Comparison of ENCODE assay signal across 13 cellular contexts in genomic region chr11:44823006-44823405, GRCh38.
A peak's percentile ranks its signal among the peaks of the same experiment; 100 is the strongest.
DNase-seq lines count a peak whose midpoint lies in the region; ATAC-seq and TF ChIP-seq lines count a peak whose summit lies in the region.
"Had no signal": no experiment of that assay in that cellular context is flagged by ENCODE, and none has a peak within 500 bp of the region (broad histone marks: within the 10 kb centered on the region; RNA-seq: fewer than 3 reads in every experiment).

No MANE protein-coding gene starts in this region.

- TF ChIP-seq POLR2A in gastroesophageal sphincter (IDR thresholded peaks at IDR 0.05) = no peak

- no peak overlapping the region for H2BK120ac ChIP-seq in H9 (ENCODE audit: low read depth, low read length, poor library complexity, severe bottlenecking)

- H3K27me3 ChIP-seq in DND-41 (ENCODE audit: insufficient read depth, low read length, poor library complexity) (peaks cover 3% of the 10 kb centered on the region), H9 (ENCODE audit: insufficient read depth, low read length) (no peaks in the 10 kb centered on the region), gastroesophageal sphincter (no peaks in the 10 kb centered on the region)

- no peak overlapping the region for H4K5ac ChIP-seq in H9 (ENCODE audit: insufficient read length, low read depth, low read length)

- H3K9ac ChIP-seq in DND-41 (ENCODE audit: low read depth, low read length) = no peak overlapping the region
- H3K9ac ChIP-seq in H9 (ENCODE audit: extremely low read depth, insufficient read length, low read length) = no peak overlapping the region

- H3K36me3 Mint-ChIP-seq in H9 (ENCODE audit: insufficient read depth in 1 of 3, low read depth in 3 of 3) = peaks cover 3 to 7% (median 5%) of the 10 kb centered on the region in 3 experiments; a peak in 3 of 7 replicates

- H4K8ac ChIP-seq in H9 (replicated peaks; ENCODE audit: insufficient read length, low read depth, low read length) = no peak overlapping the region

- H3K4me2 ChIP-seq in DND-41 (ENCODE audit: insufficient read depth, low read length) (no peak overlapping the region), H9 (ENCODE audit: insufficient read depth, insufficient read length, low read length) (no peak overlapping the region)

- no peak overlapping the region for H2AK5ac ChIP-seq in H9 (ENCODE audit: insufficient read length, low read length)

- H3K27ac ChIP-seq in DND-41 (ENCODE audit: low read length) = no peak overlapping the region
- no peak overlapping the region for H3K27ac ChIP-seq in H9 (ENCODE audit: insufficient read length, low read depth, low read length)
- H3K27ac ChIP-seq in mesodermal cell (ENCODE audit: low read depth, low read length, severe bottlenecking) = peak overlapping the region; percentile 89
- peak overlapping the region in 2 of 4 donors; percentile 7 to 81 for H3K27ac ChIP-seq in gastroesophageal sphincter
- H3K27ac ChIP-seq: SK-N-MC had no signal

- H3K4me3 Mint-ChIP-seq in H9 = no peak overlapping the region
- H3K4me3 Mint-ChIP-seq: brain had no signal

- H2BK12ac ChIP-seq in H9 (ENCODE audit: insufficient read length, low read depth, low read length) = no peak overlapping the region

- H3K14ac ChIP-seq in H9 (ENCODE audit: insufficient read depth, low read length) = no peak overlapping the region

- no CpG with 5 or more reads among the region's 9 CpGs for WGBS in H9 (ENCODE audit: extremely low coverage, insufficient read length, low lambda C conversion rate)
- 71 to 74% methylated on average over 8 of the region's 9 CpGs for WGBS in mesodermal cell (ENCODE audit: insufficient coverage in 2 of 2), 2 experiments
- WGBS in gastroesophageal sphincter (ENCODE audit: low coverage in 1 of 2), 2 donors = 94% methylated on average over 6 of the region's 9 CpGs; no CpG with 5 or more reads in 1 of the 2 donors

- no peak overlapping the region for H3K4ac ChIP-seq in H9 (ENCODE audit: low read depth, low read length)

- H3K79me2 ChIP-seq in DND-41 (ENCODE audit: insufficient read depth, low read length) (no peaks in the 10 kb centered on the region), H9 (ENCODE audit: insufficient read depth, low read length) (no peaks in the 10 kb centered on the region)

- peaks cover 45% of the 10 kb centered on the region for H3K27me3 Mint-ChIP-seq in H9 (ENCODE audit: low read depth)

- TF ChIP-seq CTCF in DND-41 (IDR thresholded peaks at IDR 0.05; ENCODE audit: borderline replicate concordance, extremely low read depth, low read length, poor library complexity, severe bottlenecking) (peak; percentile 19), H9 (conservative IDR thresholded peaks at IDR 0.05) (peak; percentile 60), astrocyte of the spinal cord (IDR thresholded peaks at IDR 0.05; ENCODE audit: low read depth, low read length) (peak; percentile 36), gastroesophageal sphincter (IDR thresholded peaks at IDR 0.05) (peak in 2 of 4 experiments; percentile 34 to 45)

- H3K23me2 ChIP-seq in H9 (ENCODE audit: insufficient read length, low read depth, low read length, poor library complexity, severe bottlenecking) = no peaks in the 10 kb centered on the region

- H3K9me3 ChIP-seq in DND-41 (ENCODE audit: insufficient read depth, low read length, severe bottlenecking) (peaks cover 4% of the 10 kb centered on the region), H9 (ENCODE audit: control insufficient read depth, low read depth, low read length) (no peaks in the 10 kb centered on the region), mesodermal cell (ENCODE audit: control insufficient read depth, low read length) (no peaks in the 10 kb centered on the region), gastroesophageal sphincter (no peaks in the 10 kb centered on the region)

- no peak for ATAC-seq in DND-41 (ENCODE audit: insufficient read depth, low read depth)
- no peak for ATAC-seq in GM21423 (IDR thresholded peaks at IDR 0.05; ENCODE audit: unreplicated experiment)
- ATAC-seq in HG03095 (IDR thresholded peaks at IDR 0.05; ENCODE audit: unreplicated experiment) = no peak
- ATAC-seq in gastroesophageal sphincter = no peak

- no peak overlapping the region for H2BK5ac ChIP-seq in H9 (ENCODE audit: insufficient read length, low read length)

- no peak for TF ChIP-seq EP300 in gastroesophageal sphincter (IDR thresholded peaks at IDR 0.05)

- no peaks in the 10 kb centered on the region for H3K4me1 ChIP-seq in DND-41 (ENCODE audit: insufficient read depth, low read length)
- peaks cover 12% of the 10 kb centered on the region; the same call in 1 of the 2 replicates for H3K4me1 ChIP-seq in H9 (ENCODE audit: insufficient read depth, low read length)
- H3K4me1 ChIP-seq in mesodermal cell (ENCODE audit: control insufficient read depth, insufficient read depth, low read length, poor library complexity, severe bottlenecking) = peaks cover 22% of the 10 kb centered on the region
- H3K4me1 ChIP-seq in gastroesophageal sphincter = peaks cover 5 to 84% (median 20%) of the 10 kb centered on the region in 3 donors

- peaks cover 37 to 41% of the 10 kb centered on the region in 2 experiments for H3K4me1 Mint-ChIP-seq in H9

- no peak overlapping the region for H2BK15ac ChIP-seq in H9 (ENCODE audit: low read depth, low read length)

- H2BK20ac ChIP-seq in H9 (ENCODE audit: low read depth, low read length, poor library complexity, severe bottlenecking) = no peak overlapping the region

- H3K56ac ChIP-seq in H9 (ENCODE audit: insufficient read length, low read depth, low read length) = no peak overlapping the region

- no peak overlapping the region for H2AFZ ChIP-seq in DND-41 (ENCODE audit: low read depth, low read length)
- H2AFZ ChIP-seq in H9 (ENCODE audit: low read length) = no peak overlapping the region

- H3K27ac Mint-ChIP-seq in H9 = no peak overlapping the region; a peak in 2 of 7 replicates

- H3K4me3 ChIP-seq in DND-41 (ENCODE audit: low read depth in 1 of 2, low read length in 2 of 2) (no peak overlapping the region), astrocyte of the spinal cord (ENCODE audit: low read depth, low read length) (no peak overlapping the region), mesodermal cell (ENCODE audit: extremely low read depth, insufficient read depth, low read length, poor library complexity, severe bottlenecking) (no peak overlapping the region), gastroesophageal sphincter (no peak overlapping the region)
- H3K4me3 ChIP-seq: SK-N-MC had no signal

- DNase-seq in DND-41 (no peak), H9 (peak; percentile 75), astrocyte of the spinal cord (ENCODE audit: low read depth, low spot score) (no peak)
- DNase-seq in activated T-cell treated with anti-CD3 and anti-CD28 coated beads, Interleukin-2, amount 50 U/mL, for 1 hour = no peak
- DNase-seq: GDM1, KG1, NCI-H510A treated with DMSO at 0.1 percent for 48 hours had no signal

- H3K23ac ChIP-seq in H9 (ENCODE audit: insufficient read length, low read depth, low read length) = no peak overlapping the region

- H4K20me1 ChIP-seq in DND-41 (ENCODE audit: insufficient read depth, low read length) = peaks cover 2% of the 10 kb centered on the region; the same call in 1 of the 2 replicates
- no peaks in the 10 kb centered on the region for H4K20me1 ChIP-seq in H9 (ENCODE audit: control insufficient read depth, insufficient read depth, insufficient read length)

- no peak overlapping the region for H4K91ac ChIP-seq in H9 (ENCODE audit: insufficient read length, low read depth, low read length)

- H3K18ac ChIP-seq in H9 (ENCODE audit: insufficient read length, low read depth, low read length) = no peak overlapping the region

- no peaks in the 10 kb centered on the region for H3K79me1 ChIP-seq in H9 (ENCODE audit: insufficient read depth, low read depth, low read length, poor library complexity, severe bottlenecking)

- in situ Hi-C loops in astrocyte of the spinal cord (cut with HindIII; ENCODE audit: low sequenced_read_pairs) = no loop called here

- peaks cover 5 to 9% of the 10 kb centered on the region in 2 experiments for H3K9me3 Mint-ChIP-seq in H9

- H3K36me3 ChIP-seq in DND-41 (ENCODE audit: insufficient read depth, low read length) (no peaks in the 10 kb centered on the region), mesodermal cell (ENCODE audit: control insufficient read depth, insufficient read depth, low read length) (peaks cover 6% of the 10 kb centered on the region), gastroesophageal sphincter (no peaks in the 10 kb centered on the region)

- no peak overlapping the region for H3T11ph ChIP-seq in H9 (ENCODE audit: low read length)
